2 cellular contexts compared by ENCODE assay signal in genomic region chr2:191758420-191759199, GRCh38.
TF ChIP-seq lines count a peak whose summit lies in the region.

No MANE protein-coding gene starts in this region.

TF ChIP-seq in IMR-90, 13 proteins besides CTCF, POLR2A, EP300 and RAD21:
- TF ChIP-seq CEBPB (IDR thresholded peaks at IDR 0.05; ENCODE audit: low read depth, low read length) (no peak), SMC3 (IDR thresholded peaks at IDR 0.05; ENCODE audit: low read depth, low read length) (peak; percentile 35)

TF ChIP-seq in SK-N-SH, 30 proteins besides CTCF, POLR2A, EP300 and RAD21:
- TF ChIP-seq SMC3 (IDR thresholded peaks at IDR 0.05; ENCODE audit: low read depth, low read length) (peak; percentile 26), FOSL2 (IDR thresholded peaks at IDR 0.05; ENCODE audit: borderline replicate concordance, low read depth) (peak; percentile 36; the same call in 1 of the 2 replicates), SIN3A (IDR thresholded peaks at IDR 0.05; ENCODE audit: borderline replicate concordance, low read depth, low read length) (no peak)
